9 cellular contexts compared by ENCODE assay signal in genomic region chr5:127586371-127586770, GRCh38.
DNase-seq lines count a peak whose midpoint lies in the region; ATAC-seq lines count a peak whose summit lies in the region.
"Had no signal": no experiment of that assay in that cellular context is flagged by ENCODE, and none has a peak within 500 bp of the region (broad histone marks: within the 10 kb centered on the region; RNA-seq: fewer than 3 reads in every experiment).

No MANE protein-coding gene starts in this region.

- ATAC-seq in activated CD8-positive, alpha-beta memory T cell treated with anti-CD3 and anti-CD28 coated beads, Interleukin-2, amount 10 ng/mL, durations not matched to agents 7 days and 5 days: peak; percentile 25
- ATAC-seq in HG02588 (IDR thresholded peaks at IDR 0.05; ENCODE audit: unreplicated experiment): peak; percentile 77
- peak; percentile 75 for ATAC-seq in HG03520 (IDR thresholded peaks at IDR 0.05; ENCODE audit: unreplicated experiment)
- peak; percentile 20 for ATAC-seq in stimulated activated naive CD8-positive, alpha-beta T cell treated with anti-CD3 and anti-CD28 coated beads, Interleukin-15, Interleukin-2, amounts not matched to agents 100 U/mL and 50 U/mL, for 24 hours

- CTCF ChIA-PET in activated CD8-positive, alpha-beta memory T cell treated with anti-CD3 and anti-CD28 coated beads, Interleukin-2, amount 10 ng/mL, durations not matched to agents 7 days and 5 days (lab: Charles Lee): interaction anchor here (1.8 to 5.0 kb wide), 2 partner anchors 15 to 22 kb away, joined by 6 to 34 read pairs; no protein-coding TSS in a partner anchor

- H3K27me3 Mint-ChIP-seq in activated CD8-positive, alpha-beta memory T cell treated with anti-CD3 and anti-CD28 coated beads, Interleukin-2, amount 10 ng/mL, durations not matched to agents 7 days and 5 days: peaks cover 5% of the 10 kb centered on the region

- H3K9me3 Mint-ChIP-seq in activated CD8-positive, alpha-beta memory T cell treated with anti-CD3 and anti-CD28 coated beads, Interleukin-2, amount 10 ng/mL, durations not matched to agents 7 days and 5 days (ENCODE audit: low read depth): no peaks in the 10 kb centered on the region

- peaks cover 1% of the 10 kb centered on the region for H3K36me3 Mint-ChIP-seq in activated CD8-positive, alpha-beta memory T cell treated with anti-CD3 and anti-CD28 coated beads, Interleukin-2, amount 10 ng/mL, durations not matched to agents 7 days and 5 days

- DNase-seq in activated CD8-positive, alpha-beta memory T cell treated with anti-CD3 and anti-CD28 coated beads, Interleukin-2, amount 10 ng/mL, durations not matched to agents 7 days and 5 days: no peak
- no peak for DNase-seq in activated CD8-positive, alpha-beta memory T cell treated with anti-CD3 and anti-CD28 coated beads, Interleukin-2, amount 50 U/mL, for 48 hours
- DNase-seq in stimulated activated naive CD8-positive, alpha-beta T cell treated with anti-CD3 and anti-CD28 coated beads, Interleukin-15, Interleukin-2, amounts not matched to agents 100 U/mL and 50 U/mL, for 24 hours: no peak
- DNase-seq in NCI-H1694 treated with DMSO at 0.1 percent for 48 hours (lab: John Stamatoyannopoulos, UW): no peak
- no peak for DNase-seq in NCI-H2227 (lab: John Stamatoyannopoulos, UW; ENCODE audit: unreplicated experiment)
- no peak for DNase-seq in GDM1 (lab: John Stamatoyannopoulos, UW)
- DNase-seq: MV-4-11 had no signal

- no peak overlapping the region for H3K4me3 Mint-ChIP-seq in activated CD8-positive, alpha-beta memory T cell treated with anti-CD3 and anti-CD28 coated beads, Interleukin-2, amount 10 ng/mL, durations not matched to agents 7 days and 5 days

- peaks cover 50% of the 10 kb centered on the region for H3K4me1 Mint-ChIP-seq in activated CD8-positive, alpha-beta memory T cell treated with anti-CD3 and anti-CD28 coated beads, Interleukin-2, amount 10 ng/mL, durations not matched to agents 7 days and 5 days

- peak overlapping the region; percentile 53 for H3K27ac Mint-ChIP-seq in activated CD8-positive, alpha-beta memory T cell treated with anti-CD3 and anti-CD28 coated beads, Interleukin-2, amount 10 ng/mL, durations not matched to agents 7 days and 5 days

Comparison
In these comparisons a context has a peak if more than half of its experiments do, and no peak if none do; other contexts are left out.
1. ATAC-seq: peak in every context shown above with its lines; median percentile 77 in HG02588; 75 in HG03520; 25 in activated CD8-positive, alpha-beta memory T cell treated with anti-CD3 and anti-CD28 coated beads, Interleukin-2, amount 10 ng/mL, durations not matched to agents 7 days and 5 days; 20 in stimulated activated naive CD8-positive, alpha-beta T cell treated with anti-CD3 and anti-CD28 coated beads, Interleukin-15, Interleukin-2, amounts not matched to agents 100 U/mL and 50 U/mL, for 24 hours.